ENCODE assay signal across 24 cellular contexts in the genomic region with DNA sequence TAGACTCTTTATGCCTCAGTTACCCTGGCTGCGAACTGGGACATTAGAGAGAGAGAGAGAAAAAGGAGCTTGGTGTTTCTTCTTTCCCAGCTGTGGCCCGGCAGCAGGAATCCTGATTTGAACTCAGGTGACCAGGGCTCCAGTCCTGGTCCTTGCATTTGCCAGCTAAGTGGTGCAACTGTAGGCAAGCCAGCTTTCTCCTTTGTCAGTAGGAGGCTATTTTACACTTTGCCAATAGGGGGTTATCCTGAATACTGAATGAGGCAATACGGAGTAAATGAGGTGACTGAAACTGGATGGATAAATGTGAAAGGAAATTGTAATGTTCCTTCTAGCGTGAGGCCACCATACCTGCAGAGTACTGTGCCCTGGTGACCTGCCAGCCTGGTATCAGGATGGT. TPM values are rescaled to one million over a fixed set of nuclear protein-coding genes. Genes with fewer than 3 reads are reported as not detected.
A peak's percentile ranks its signal among the peaks of the same experiment; 100 is the strongest.
DNase-seq lines count a peak whose midpoint lies in the region; ATAC-seq and TF ChIP-seq lines count a peak whose summit lies in the region.
"Had no signal": no experiment of that assay in that cellular context is flagged by ENCODE, and none has a peak within 500 bp of the region (broad histone marks: within the 10 kb centered on the region; RNA-seq: fewer than 3 reads in every experiment).

No MANE protein-coding gene starts in this region.

- H3K4me3 ChIP-seq in right cardiac atrium (ENCODE audit: low read length) (no peak overlapping the region), heart right ventricle (no peak overlapping the region), WERI-Rb-1 (ENCODE audit: low read depth, low read length) (no peak overlapping the region)
- H3K4me3 ChIP-seq: A549, BLaER1, HAP-1, K562, Peyer's patch had no signal

- H3K4me1 ChIP-seq in right cardiac atrium (ENCODE audit: control insufficient read depth, insufficient read depth, low read length) (no peaks in the 10 kb centered on the region), heart right ventricle (peaks cover 0 to 4% (median 0%) of the 10 kb centered on the region in 9 donors)
- H3K4me1 ChIP-seq: A549, Peyer's patch had no signal

- H3K27ac ChIP-seq in right cardiac atrium (ENCODE audit: low read length) (peak overlapping the region; percentile 30), heart right ventricle (no peak overlapping the region), WERI-Rb-1 (no peak overlapping the region)
- H3K27ac ChIP-seq: A549, BLaER1, Peyer's patch had no signal

- H3K27me3 ChIP-seq in right cardiac atrium (ENCODE audit: control insufficient read depth, insufficient read depth) (no peaks in the 10 kb centered on the region), heart right ventricle (no peaks in the 10 kb centered on the region), WERI-Rb-1 (ENCODE audit: insufficient read depth, low read depth, severe bottlenecking) (no peaks in the 10 kb centered on the region)
- H3K27me3 ChIP-seq: BLaER1, Peyer's patch had no signal

- intact Hi-C loops in right cardiac atrium (cut with DNase I), result no loop called here
- intact Hi-C loops in heart right ventricle (cut with DNase I), result no loop called here

- H3K36me3 ChIP-seq in heart right ventricle (no peaks in the 10 kb centered on the region), WERI-Rb-1 (no peaks in the 10 kb centered on the region)
- H3K36me3 ChIP-seq: BLaER1, HAP-1, Peyer's patch had no signal

- ATAC-seq in right cardiac atrium, result no peak
- ATAC-seq in heart right ventricle, result no peak
- no peak for ATAC-seq in HG02759 (IDR thresholded peaks at IDR 0.05; ENCODE audit: unreplicated experiment)
- ATAC-seq in GM21447 (IDR thresholded peaks at IDR 0.05; ENCODE audit: unreplicated experiment), result no peak
- ATAC-seq: A549; CD8-positive, alpha-beta T cell; K562; Right ventricle myocardium inferior had no signal

- no peaks in the 10 kb centered on the region for H3K9me3 ChIP-seq in right cardiac atrium (ENCODE audit: control insufficient read depth, low read length)
- H3K9me3 ChIP-seq in heart right ventricle, result no peaks in the 10 kb centered on the region
- H3K9me3 ChIP-seq in WERI-Rb-1 (ENCODE audit: severe bottlenecking), result no peaks in the 10 kb centered on the region
- H3K9me3 ChIP-seq: A549, BLaER1, HAP-1, Peyer's patch had no signal

- TF ChIP-seq CTCF in heart right ventricle (IDR thresholded peaks at IDR 0.05) (no peak), WERI-Rb-1 (IDR thresholded peaks at IDR 0.05; ENCODE audit: low read depth, low read length) (peak; percentile 34; the same call in 1 of the 2 replicates)

- DNase-seq in right cardiac atrium (no peak), heart right ventricle (no peak), WERI-Rb-1 (no peak), iPS-NIHi11 (ENCODE audit: low spot score) (peak; percentile 38)
- DNase-seq in activated CD8-positive, alpha-beta memory T cell treated with anti-CD3 and anti-CD28 coated beads for 24 hours, result no peak
- DNase-seq in activated naive CD4-positive, alpha-beta T cell (lab: John Stamatoyannopoulos, UW), result no peak
- DNase-seq: Calu3; CD8-positive, alpha-beta T cell; DMS53; EL; NCI-H187; NCI-H2107; NCI-H226; NCI-H526 treated with DMSO at 0.1 percent for 48 hours; NK-92 treated with Interleukin-12 subunit alpha and Interleukin-12 subunit beta, amount 100 ng/mL, for 24 hours; Peyer's patch had no signal

- 78% methylated on average over 4 of the region's 4 CpGs for WGBS in right cardiac atrium
- 90 to 91% methylated on average over 4 of the region's 4 CpGs for WGBS in heart right ventricle, 2 donors

RNA-seq across cellular contexts. Expression of a gene that starts 27.8 kb away (rescaled TPM):
- total RNA-seq in right cardiac atrium (100 to 1,000 TPM; 119 to 171 (median 134) TPM), heart right ventricle (1 to 10 TPM; 1.5 to 5.8 (median 3.4) TPM)
- polyA plus RNA-seq in right cardiac atrium (77.6 TPM), heart right ventricle (1 to 10 TPM; 1.4 to 2.3 TPM)
- total RNA-seq: Calu3; CD8-positive, alpha-beta T cell; K562; SK-MEL-5 had no signal
- polyA plus RNA-seq: A549, K562 had no signal

Comparison
In these comparisons a context has a peak if more than half of its experiments do, and no peak if none do; other contexts are left out.
1. RNA of a gene that starts 27.8 kb away (total RNA-seq): 119 to 171 TPM in right cardiac atrium; 1.5 to 5.8 TPM in heart right ventricle; every median in the first group is over 10 times any median in the second.